ENCODE assay signal across 9 cellular contexts in genomic region chr13:21061077-21061945, GRCh38.
DNase-seq lines count a peak whose midpoint lies in the region; ATAC-seq lines count a peak whose summit lies in the region.
"Had no signal": no experiment of that assay in that cellular context is flagged by ENCODE, and none has a peak within 500 bp of the region (broad histone marks: within the 10 kb centered on the region; RNA-seq: fewer than 3 reads in every experiment).

Gene LATS2, minus strand, starts transcription at chr13:21061586. Its CDS starts 15,560 bp downstream, at chr13:21046026.

- peak; percentile 85 for ATAC-seq in HG02623 (IDR thresholded peaks at IDR 0.05; ENCODE audit: unreplicated experiment)

- DNase-seq in NCI-H2081 (lab: John Stamatoyannopoulos, UW) (peak; percentile 43 to 46), NCI-H2081 treated with DMSO at 0.1 percent for 48 hours (lab: John Stamatoyannopoulos, UW) (no peak), NCI-H146 treated with DMSO at 0.1 percent for 48 hours (lab: John Stamatoyannopoulos, UW; ENCODE audit: unreplicated experiment) (peak; percentile 14), cortex of kidney (lab: John Stamatoyannopoulos, UW) (peak; percentile 62), kidney tubule cell (ENCODE audit: low spot score) (peak; percentile 96)
- peak; percentile 63 for DNase-seq in activated CD4-positive, alpha-beta T cell treated with anti-CD3 and anti-CD28 coated beads for 48 hours
- peak; percentile 21 to 26 for DNase-seq in stimulated activated CD4-positive, alpha-beta T cell treated with anti-CD3 and anti-CD28 coated beads, Interleukin-15, amount 100 ng/mL, for 1 hour (ENCODE audit: low read depth in 1 of 2, low spot score in 1 of 2)
- DNase-seq: DND-41 had no signal
